ENCODE assay signal across 23 cellular contexts in genomic region chr19:18865106-18865972, GRCh38. TPM values are rescaled to one million over a fixed set of nuclear protein-coding genes. Genes with fewer than 3 reads are reported as not detected.
"Had no signal": no experiment of that assay in that cellular context is flagged by ENCODE, and none has a peak within 500 bp of the region (broad histone marks: within the 10 kb centered on the region; RNA-seq: fewer than 3 reads in every experiment).

No MANE protein-coding gene starts in this region.

- FAIRE-seq: endometrium, islet of Langerhans had no signal

- H3K4me3 ChIP-seq: lung, ovary, psoas muscle, right atrium auricular region, thyroid gland, upper lobe of right lung had no signal

- H3K27me3 ChIP-seq: ovary, right atrium auricular region, thyroid gland had no signal

- H3K27ac Mint-ChIP-seq: activated naive CD4-positive, alpha-beta T cell treated with anti-CD3 and anti-CD28 coated beads for 36 hours; stimulated activated naive CD8-positive, alpha-beta T cell treated with anti-CD3 and anti-CD28 coated beads, Interleukin-15, Interleukin-2, amounts not matched to agents 100 ng/mL and 50 ng/mL, for 24 hours had no signal

- H3K36me3 ChIP-seq: ovary had no signal

- DNase-seq: activated naive CD4-positive, alpha-beta T cell treated with anti-CD3 and anti-CD28 coated beads for 36 hours; activated T-cell treated with anti-CD3 and anti-CD28 coated beads, Interleukin-2, amount 50 U/mL, for 1 hour; amygdala; cerebellar nuclear complex; erythroblast; foreskin melanocyte; hypothalamus; naive thymus-derived CD8-positive, alpha-beta T cell; stimulated activated CD4-positive, alpha-beta T cell treated with anti-CD3 and anti-CD28 coated beads, Interleukin-12 subunit alpha, Interleukin-12 subunit beta, amount 100 ng/mL, for 4 hours; stimulated activated CD4-positive, alpha-beta T cell treated with anti-CD3 and anti-CD28 coated beads, Interleukin-4, amount 100 ng/mL, for 4 hours; substantia nigra; T-helper 1 cell; T-helper 9 cell; thyroid gland; upper lobe of right lung had no signal

- H3K4me3 Mint-ChIP-seq: activated naive CD4-positive, alpha-beta T cell treated with anti-CD3 and anti-CD28 coated beads for 36 hours; naive thymus-derived CD8-positive, alpha-beta T cell; stimulated activated naive CD8-positive, alpha-beta T cell treated with anti-CD3 and anti-CD28 coated beads, Interleukin-15, Interleukin-2, amounts not matched to agents 100 ng/mL and 50 ng/mL, for 24 hours; WTC11 had no signal

- H3K27me3 Mint-ChIP-seq: naive thymus-derived CD8-positive, alpha-beta T cell; stimulated activated naive CD8-positive, alpha-beta T cell treated with anti-CD3 and anti-CD28 coated beads, Interleukin-15, Interleukin-2, amounts not matched to agents 100 ng/mL and 50 ng/mL, for 24 hours had no signal

- H3K27ac ChIP-seq: ovary, psoas muscle, right atrium auricular region, thyroid gland, upper lobe of right lung had no signal

- H3K9me3 ChIP-seq: ovary, psoas muscle, right atrium auricular region, thyroid gland, upper lobe of right lung had no signal

- H3K9me3 Mint-ChIP-seq: activated naive CD4-positive, alpha-beta T cell treated with anti-CD3 and anti-CD28 coated beads for 36 hours; naive thymus-derived CD8-positive, alpha-beta T cell; stimulated activated naive CD8-positive, alpha-beta T cell treated with anti-CD3 and anti-CD28 coated beads, Interleukin-15, Interleukin-2, amounts not matched to agents 100 ng/mL and 50 ng/mL, for 24 hours; WTC11 had no signal

RNA-seq across cellular contexts. Expression of gene CERS1, which starts 30.6 kb away (rescaled TPM):
- total RNA-seq: activated naive CD4-positive, alpha-beta T cell treated with anti-CD3 and anti-CD28 coated beads for 36 hours; naive thymus-derived CD8-positive, alpha-beta T cell; upper lobe of right lung had no signal
- polyA plus RNA-seq: naive thymus-derived CD8-positive, alpha-beta T cell had no signal
